ENCODE assay signal across 26 cellular contexts in genomic region chr7:27194641-27195379, GRCh38. TPM values are rescaled to one million over a fixed set of nuclear protein-coding genes. Genes with fewer than 3 reads are reported as not detected.
A peak's percentile ranks its signal among the peaks of the same experiment; 100 is the strongest.
DNase-seq lines count a peak whose midpoint lies in the region; ATAC-seq and TF ChIP-seq lines count a peak whose summit lies in the region.
"Had no signal": no experiment of that assay in that cellular context is flagged by ENCODE, and none has a peak within 500 bp of the region (broad histone marks: within the 10 kb centered on the region; RNA-seq: fewer than 3 reads in every experiment).

No MANE protein-coding gene starts in this region.

- TF ChIP-seq CTCF in BJ (IDR thresholded peaks at IDR 0.05; ENCODE audit: insufficient read depth, low read depth, low read length): no peak
- no peak for TF ChIP-seq CTCF in HFFc6 (IDR thresholded peaks at IDR 0.05)
- TF ChIP-seq CTCF in endodermal cell (conservative IDR thresholded peaks at IDR 0.05): no peak
- TF ChIP-seq CTCF in prostate gland (IDR thresholded peaks at IDR 0.05): no peak

- CTCF ChIA-PET in BJ (lab: Yijun Ruan, JAX): interaction anchor here (0.7 to 2.8 kb wide), 19 partner anchors 8 to 880 kb away, joined by 3 to 20 read pairs (median 9); partner anchors contain the start of genes HOXA10 and HOXA11

- H3K36me3 Mint-ChIP-seq in HFFc6 (ENCODE audit: low read depth): peaks cover 56% of the 10 kb centered on the region
- H3K36me3 Mint-ChIP-seq in endodermal cell (ENCODE audit: low read depth): no peaks in the 10 kb centered on the region

- no peaks in the 10 kb centered on the region for H3K27me3 ChIP-seq in BJ (ENCODE audit: control insufficient read depth, insufficient read depth, low read length)
- H3K27me3 ChIP-seq in endodermal cell (ENCODE audit: control insufficient read depth, insufficient read depth, low read length, poor library complexity, severe bottlenecking): peaks cover 97% of the 10 kb centered on the region
- no peaks in the 10 kb centered on the region for H3K27me3 ChIP-seq in prostate gland (replicated peaks; ENCODE audit: insufficient read depth)

- peaks cover 2% of the 10 kb centered on the region for H3K27me3 Mint-ChIP-seq in HFFc6 (ENCODE audit: insufficient read depth)
- peaks cover 96% of the 10 kb centered on the region for H3K27me3 Mint-ChIP-seq in endodermal cell (ENCODE audit: insufficient read depth)

- intact Hi-C loops in prostate gland (cut with DNase I): loop anchor here (5.0 kb wide), 3 partner anchors 547 to 902 kb away; partner anchors contain the start of gene TAX1BP1

- POLR2A ChIA-PET in BJ (lab: Charles Lee): interaction anchor here (0.6 to 0.7 kb wide), 3 partner anchors 10 to 34 kb away, joined by 3 to 4 read pairs (median 3); partner anchors contain the start of gene HOXA11

- H3K27ac Mint-ChIP-seq in HFFc6: peak overlapping the region; percentile 96
- no peak overlapping the region for H3K27ac Mint-ChIP-seq in endodermal cell
- H3K27ac Mint-ChIP-seq: dendritic cell treated with granulocyte-macrophage colony-stimulating factor and Interleukin-4, amounts not matched to agents 40 ng/mL and 50 ng/mL, for 4 days; naive thymus-derived CD8-positive, alpha-beta T cell had no signal

- H3K27ac ChIP-seq in endodermal cell (ENCODE audit: low read depth, low read length) (no peak overlapping the region), prostate gland (peak overlapping the region; percentile 96 to 97)
- H3K27ac ChIP-seq: adrenal gland, ovary, right lobe of liver, tibial artery had no signal

- H3K9me3 ChIP-seq in endodermal cell (ENCODE audit: control insufficient read depth, low read length) (no peaks in the 10 kb centered on the region), prostate gland (no peaks in the 10 kb centered on the region)
- H3K9me3 ChIP-seq: adrenal gland, ovary, right lobe of liver, tibial artery had no signal

- H3K36me3 ChIP-seq in BJ (ENCODE audit: control insufficient read depth, insufficient read depth, low read length) (peaks cover 2% of the 10 kb centered on the region), endodermal cell (ENCODE audit: control insufficient read depth, insufficient read depth, low read length) (no peaks in the 10 kb centered on the region), prostate gland (no peaks in the 10 kb centered on the region)
- H3K36me3 ChIP-seq: adrenal gland, ovary, right lobe of liver, tibial artery had no signal

- H3K4me3 Mint-ChIP-seq in HFFc6: peak overlapping the region; percentile 93
- no peak overlapping the region for H3K4me3 Mint-ChIP-seq in endodermal cell
- H3K4me3 Mint-ChIP-seq: dendritic cell treated with granulocyte-macrophage colony-stimulating factor and Interleukin-4, amounts not matched to agents 40 ng/mL and 50 ng/mL, for 4 days had no signal

- TF ChIP-seq POLR2A in prostate gland (IDR thresholded peaks at IDR 0.05): no peak

- DNase-seq in BJ (ENCODE audit: low read depth) (no peak), HFFc6 (no peak), endodermal cell (peak; percentile 45), prostate gland (ENCODE audit: low spot score) (peak; percentile 54), DMS153 (lab: John Stamatoyannopoulos, UW) (no peak)
- no peak for DNase-seq in effector CD4-positive, alpha-beta T cell
- DNase-seq: activated CD4-positive, alpha-beta T cell treated with anti-CD3 and anti-CD28 coated beads for 4 hours; activated CD8-positive, alpha-beta memory T cell treated with anti-CD3 and anti-CD28 coated beads, Interleukin-2, amount 50 U/mL, for 4 hours; activated gamma-delta T cell; DND-41; H7; naive thymus-derived CD8-positive, alpha-beta T cell; NCI-H1436 treated with DMSO at 0.1 percent for 48 hours; NCI-H2171; NCI-H526; ovary; right lobe of liver; stimulated activated naive CD4-positive, alpha-beta T cell; SW 1271; tibial artery had no signal

- H3K9me3 Mint-ChIP-seq in HFFc6: no peaks in the 10 kb centered on the region
- no peaks in the 10 kb centered on the region for H3K9me3 Mint-ChIP-seq in endodermal cell
- H3K9me3 Mint-ChIP-seq: dendritic cell treated with granulocyte-macrophage colony-stimulating factor and Interleukin-4, amounts not matched to agents 40 ng/mL and 50 ng/mL, for 4 days had no signal

- H3K4me3 ChIP-seq in BJ (ENCODE audit: low read depth, low read length): peak overlapping the region; percentile 55
- no peak overlapping the region for H3K4me3 ChIP-seq in endodermal cell (ENCODE audit: low read length)
- peak overlapping the region; percentile 76 to 81 for H3K4me3 ChIP-seq in prostate gland
- H3K4me3 ChIP-seq: adrenal gland, ovary, right lobe of liver, tibial artery had no signal

- peaks cover 57% of the 10 kb centered on the region for H3K4me1 Mint-ChIP-seq in HFFc6 (ENCODE audit: low read depth)
- H3K4me1 Mint-ChIP-seq in endodermal cell: no peaks in the 10 kb centered on the region

- H3K4me1 ChIP-seq in endodermal cell (ENCODE audit: control insufficient read depth, insufficient read depth, low read length): no peaks in the 10 kb centered on the region
- H3K4me1 ChIP-seq in prostate gland (replicated peaks): peaks cover 9% of the 10 kb centered on the region

- WGBS in endodermal cell (ENCODE audit: insufficient coverage in 1 of 2, insufficient read length in 1 of 2), 2 experiments: 49 to 53% methylated on average over 8 to 10 of the region's 10 CpGs
- WGBS in prostate gland: 7% methylated on average over 10 of the region's 10 CpGs

- no peak overlapping the region for H3K9ac ChIP-seq in endodermal cell (ENCODE audit: extremely low read depth, low read length, poor library complexity, severe bottlenecking)

- ATAC-seq in GM21360 (IDR thresholded peaks at IDR 0.05; ENCODE audit: unreplicated experiment) (no peak), GM18498 (IDR thresholded peaks at IDR 0.05; ENCODE audit: unreplicated experiment) (no peak)
- ATAC-seq: naive thymus-derived CD8-positive, alpha-beta T cell; right lobe of liver had no signal

RNA-seq across cellular contexts. Expression of gene HOXA13, which starts 5.1 kb away (rescaled TPM):
- polyA plus RNA-seq in BJ (2011; rRNA removed): 4.6 and 9.2 TPM in 2 replicates
- polyA minus RNA-seq in BJ (2011; rRNA and poly(A)+ RNA removed): 4.9 and 5.7 TPM in 2 replicates
- 10 to 100 TPM; 11.1 to 16.0 (median 13.1) TPM for total RNA-seq in HFFc6 (2021; fragmentation: NEBNext Ultra II Directional; extraction: Animal tissue kit (Norgen Biotek cat#: 25700))
- total RNA-seq in endodermal cell (not detected), prostate gland (10 to 100 TPM; 19.1 to 50.4 TPM)
- 0.53 TPM for polyA plus RNA-seq in endodermal cell (2013, experiment 1 of 2)
- 0.29 TPM for polyA plus RNA-seq in endodermal cell (2013, experiment 2 of 2)
- total RNA-seq: H7; kidney epithelial cell; naive thymus-derived CD8-positive, alpha-beta T cell; ovary; right lobe of liver had no signal
- polyA plus RNA-seq: naive thymus-derived CD8-positive, alpha-beta T cell had no signal

RNA-seq across cellular contexts. Expression of gene HOXA11, which starts 9.8 kb away (rescaled TPM):
- 27.7 and 34.0 TPM in 2 replicates for polyA plus RNA-seq in BJ (2011; rRNA removed)
- polyA minus RNA-seq in BJ (2011; rRNA and poly(A)+ RNA removed): 8.4 and 15.0 TPM in 2 replicates
- 10 to 100 TPM; 33.1 to 42.1 (median 39.1) TPM for total RNA-seq in HFFc6 (2021; fragmentation: NEBNext Ultra II Directional; extraction: Animal tissue kit (Norgen Biotek cat#: 25700))
- total RNA-seq in endodermal cell: not detected
- polyA plus RNA-seq in endodermal cell (2013, experiment 1 of 2): 1.8 TPM
- polyA plus RNA-seq in endodermal cell (2013, experiment 2 of 2): 1.4 TPM
- 1 to 10 TPM; 8.5 to 9.8 TPM for total RNA-seq in prostate gland
- total RNA-seq: bronchial epithelial cell; H7; naive thymus-derived CD8-positive, alpha-beta T cell; right lobe of liver had no signal
- polyA plus RNA-seq: naive thymus-derived CD8-positive, alpha-beta T cell had no signal

RNA-seq across cellular contexts. Expression of gene HOXA10, which starts 20.7 kb away (rescaled TPM):
- polyA plus RNA-seq in BJ (2011; rRNA removed): 54.7 and 59.6 TPM in 2 replicates
- polyA minus RNA-seq in BJ (2011; rRNA and poly(A)+ RNA removed): 32.3 and 43.4 TPM in 2 replicates
- 10 to 100 TPM; 38.9 to 43.5 (median 41.1) TPM for total RNA-seq in HFFc6 (2021; fragmentation: NEBNext Ultra II Directional; extraction: Animal tissue kit (Norgen Biotek cat#: 25700))
- total RNA-seq in endodermal cell (not detected), prostate gland (10 to 100 TPM; 25.8 to 65.6 TPM)
- 12.7 TPM for polyA plus RNA-seq in endodermal cell (2013, experiment 1 of 2)
- polyA plus RNA-seq in endodermal cell (2013, experiment 2 of 2): 8.0 TPM
- total RNA-seq: bronchial epithelial cell; H7; naive thymus-derived CD8-positive, alpha-beta T cell; right lobe of liver had no signal

RNA-seq across cellular contexts. Expression of gene HOXA9, which starts 29.5 kb away (rescaled TPM):
- polyA plus RNA-seq in BJ (2011; rRNA removed): 12.6 and 15.0 TPM in 2 replicates
- polyA minus RNA-seq in BJ (2011; rRNA and poly(A)+ RNA removed): 1.4 and 3.4 TPM in 2 replicates
- 10 to 100 TPM; 25.2 to 37.0 (median 26.7) TPM for total RNA-seq in HFFc6 (2021; fragmentation: NEBNext Ultra II Directional; extraction: Animal tissue kit (Norgen Biotek cat#: 25700))
- not detected for total RNA-seq in endodermal cell
- 23.9 TPM for polyA plus RNA-seq in endodermal cell (2013, experiment 1 of 2)
- polyA plus RNA-seq in endodermal cell (2013, experiment 2 of 2): 14.3 TPM
- 10 to 100 TPM; 14.7 to 57.0 TPM for total RNA-seq in prostate gland
- total RNA-seq: bronchial epithelial cell; H7; naive thymus-derived CD8-positive, alpha-beta T cell had no signal

RNA-seq across cellular contexts. Expression of gene HOXA7, which starts 38.3 kb away (rescaled TPM):
- polyA plus RNA-seq in BJ (2011; rRNA removed): 3.8 and 4.4 TPM in 2 replicates
- polyA minus RNA-seq in BJ (2011; rRNA and poly(A)+ RNA removed): 1.4 and 2.3 TPM in 2 replicates
- total RNA-seq in HFFc6 (2021; fragmentation: NEBNext Ultra II Directional; extraction: Animal tissue kit (Norgen Biotek cat#: 25700)): 1 to 10 TPM; 6.2 to 8.2 (median 6.8) TPM
- total RNA-seq in endodermal cell (not detected), prostate gland (1 to 10 TPM; 2.2 to 4.6 TPM)
- 7.1 TPM for polyA plus RNA-seq in endodermal cell (2013, experiment 1 of 2)
- polyA plus RNA-seq in endodermal cell (2013, experiment 2 of 2): 2.9 TPM
- total RNA-seq: bronchial epithelial cell; H7; naive thymus-derived CD8-positive, alpha-beta T cell; right lobe of liver had no signal
- polyA plus RNA-seq: naive thymus-derived CD8-positive, alpha-beta T cell had no signal

Comparison
In these comparisons a context has a peak if more than half of its experiments do, and no peak if none do; other contexts are left out.
1. DNase-seq: peak in endodermal cell (single experiment) and prostate gland (single experiment); none in BJ (single experiment), HFFc6 (single experiment), effector CD4-positive, alpha-beta T cell (single experiment) and DMS153 (single experiment).
2. RNA of gene HOXA13, which starts 5.1 kb away (total RNA-seq): 19.1 to 50.4 TPM in prostate gland and 11.1 to 16.0 TPM in HFFc6; not detected in endodermal cell; every median in the first group is over 10 times any median in the second.
3. RNA of gene HOXA11, which starts 9.8 kb away (total RNA-seq): 33.1 to 42.1 TPM in HFFc6 and 8.5 to 9.8 TPM in prostate gland; not detected in endodermal cell; every median in the first group is over 4 times any median in the second.
4. RNA of gene HOXA10, which starts 20.7 kb away (total RNA-seq): 25.8 to 65.6 TPM in prostate gland and 38.9 to 43.5 TPM in HFFc6; not detected in endodermal cell; every median in the first group is over 10 times any median in the second.